In the genomic region with DNA sequence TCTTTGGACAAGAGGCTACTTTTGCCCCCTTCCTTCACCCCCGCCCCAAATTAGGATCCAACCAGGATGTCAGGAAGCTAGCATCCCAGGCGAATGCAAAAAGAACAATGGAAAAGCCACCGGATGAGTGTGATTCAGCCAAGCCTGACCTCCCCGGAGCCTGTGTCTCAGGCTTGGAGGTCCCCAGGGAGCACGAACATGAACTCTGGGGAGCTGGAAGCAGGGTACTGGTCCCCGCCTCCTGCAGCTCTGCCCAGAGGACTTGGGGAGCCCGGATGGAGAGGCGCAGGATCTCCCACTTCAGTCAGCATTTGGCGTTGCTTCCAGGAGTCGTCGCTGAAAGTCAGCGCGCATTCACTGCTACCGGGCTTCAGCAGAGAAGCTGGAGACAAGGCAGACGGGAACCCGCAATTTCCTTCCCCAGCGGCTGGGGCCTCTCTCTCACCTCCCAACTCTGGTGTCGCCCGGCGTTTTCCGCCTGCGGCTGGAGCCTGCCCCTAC, we compare ENCODE assay signal across 19 cellular contexts. TPM values are rescaled to one million over a fixed set of nuclear protein-coding genes. Genes with fewer than 3 reads are reported as not detected.
DNase-seq lines count a peak whose midpoint lies in the region; ATAC-seq and TF ChIP-seq lines count a peak whose summit lies in the region.
"Had no signal": no experiment of that assay in that cellular context is flagged by ENCODE, and none has a peak within 500 bp of the region (broad histone marks: within the 10 kb centered on the region; RNA-seq: fewer than 3 reads in every experiment).

No MANE protein-coding gene starts in this region.

- no peak overlapping the region for H4K12ac ChIP-seq in trophoblast cell (ENCODE audit: low read depth, low read length)

- POLR2A ChIA-PET in Caco-2 (lab: Charles Lee) (no interaction called here), RWPE1 (lab: Yijun Ruan, JAX; ENCODE audit: low non-redundant PET) (no interaction called here)

- no peaks in the 10 kb centered on the region for H3K9me3 ChIP-seq in ES-I3 (ENCODE audit: control insufficient read depth, insufficient read depth, low read length)
- no peaks in the 10 kb centered on the region for H3K9me3 ChIP-seq in SJSA1 (replicated peaks)
- peaks cover 4% of the 10 kb centered on the region for H3K9me3 ChIP-seq in trophoblast cell (ENCODE audit: insufficient read depth, low read depth, low read length)
- no peaks in the 10 kb centered on the region for H3K9me3 ChIP-seq in Caco-2
- H3K9me3 ChIP-seq: pancreas, upper lobe of left lung had no signal

- H3K4me3 ChIP-seq in SJSA1 (peak overlapping the region; percentile 66), fibroblast of pulmonary artery (replicated peaks; ENCODE audit: low read depth, low read length) (no peak overlapping the region), trophoblast cell (ENCODE audit: low read depth, low read length) (no peak overlapping the region), Caco-2 (ENCODE audit: low read depth, low read length) (no peak overlapping the region)
- H3K4me3 ChIP-seq: pancreas, SK-N-MC, upper lobe of left lung had no signal

- H2AK5ac ChIP-seq in trophoblast cell (ENCODE audit: low read length), result no peak overlapping the region

- no peak overlapping the region for H3K4ac ChIP-seq in trophoblast cell (ENCODE audit: low read depth, low read length)

- intact Hi-C loops in Caco-2 (cut with micrococcal nuclease; ENCODE audit: unreplicated experiment), result no loop called here

- H3K36me3 ChIP-seq in ES-I3 (ENCODE audit: insufficient read depth, low read length) (no peaks in the 10 kb centered on the region), SJSA1 (peaks cover 24% of the 10 kb centered on the region), trophoblast cell (ENCODE audit: control insufficient read depth in 1 of 2, insufficient read depth in 2 of 2, low read length in 2 of 2) (no peaks in the 10 kb centered on the region), Caco-2 (ENCODE audit: control insufficient read depth, insufficient read depth, low read length) (no peaks in the 10 kb centered on the region)
- H3K36me3 ChIP-seq: pancreas, upper lobe of left lung, WERI-Rb-1 had no signal

- no peaks in the 10 kb centered on the region for H3K4me1 ChIP-seq in ES-I3 (ENCODE audit: insufficient read depth, low read length)
- peaks cover 31% of the 10 kb centered on the region for H3K4me1 ChIP-seq in SJSA1 (replicated peaks)
- H3K4me1 ChIP-seq in trophoblast cell (ENCODE audit: control insufficient read depth in 1 of 2, insufficient read depth in 2 of 2, low read length in 2 of 2), result peaks cover 17 to 25% of the 10 kb centered on the region in 2 experiments
- no peaks in the 10 kb centered on the region for H3K4me1 ChIP-seq in Caco-2
- H3K4me1 ChIP-seq: pancreas had no signal

- no peak for ATAC-seq in HG02840 (IDR thresholded peaks at IDR 0.05; ENCODE audit: low FRiP score, unreplicated experiment)
- ATAC-seq: pancreas had no signal

- H3K9me3 Mint-ChIP-seq in Caco-2 (ENCODE audit: unreplicated experiment), result no peaks in the 10 kb centered on the region
- H3K9me3 Mint-ChIP-seq: central memory CD8-positive, alpha-beta T cell; HFFc6 had no signal

- H3K36me3 Mint-ChIP-seq in Caco-2 (ENCODE audit: insufficient read depth, unreplicated experiment), result no peaks in the 10 kb centered on the region
- H3K36me3 Mint-ChIP-seq: activated naive CD8-positive, alpha-beta T cell had no signal

- no peaks in the 10 kb centered on the region for H3K4me1 Mint-ChIP-seq in Caco-2 (ENCODE audit: low read depth, unreplicated experiment)
- H3K4me1 Mint-ChIP-seq: central memory CD8-positive, alpha-beta T cell had no signal

- H3K23ac ChIP-seq in trophoblast cell (ENCODE audit: low read length), result no peak overlapping the region

- no TSS peak for BruUV-seq in Caco-2 (replicated peaks; lab: Mats Ljungman, UMichigan)

- no peaks in the 10 kb centered on the region for H3K79me1 ChIP-seq in trophoblast cell (ENCODE audit: low read length)

- H3K4me3 Mint-ChIP-seq in Caco-2 (ENCODE audit: unreplicated experiment), result no peak overlapping the region
- H3K4me3 Mint-ChIP-seq: activated naive CD8-positive, alpha-beta T cell; memory B cell had no signal

- peak overlapping the region; percentile 80 for H3K4me2 ChIP-seq in trophoblast cell (ENCODE audit: low read length)

- no peak overlapping the region for H2BK120ac ChIP-seq in trophoblast cell (ENCODE audit: insufficient read depth, low read length, poor library complexity)

- no peak overlapping the region for H3K18ac ChIP-seq in trophoblast cell (ENCODE audit: low read length)

- H3K27ac Mint-ChIP-seq in Caco-2 (ENCODE audit: unreplicated experiment), result no peak overlapping the region
- H3K27ac Mint-ChIP-seq: activated naive CD8-positive, alpha-beta T cell; HFFc6; memory B cell had no signal

- H4K8ac ChIP-seq in trophoblast cell (ENCODE audit: low read depth, low read length), result peak overlapping the region; percentile 34

- peak overlapping the region; percentile 89 for H3K27ac ChIP-seq in SJSA1
- H3K27ac ChIP-seq in trophoblast cell (ENCODE audit: low read depth, low read length), result no peak overlapping the region
- no peak overlapping the region for H3K27ac ChIP-seq in RWPE1
- H3K27ac ChIP-seq: pancreas, SK-N-MC, upper lobe of left lung, WERI-Rb-1 had no signal

- peak overlapping the region; percentile 47 for H2AFZ ChIP-seq in trophoblast cell (ENCODE audit: insufficient read depth, low read length, poor library complexity)

- peak overlapping the region; percentile 30 for H2BK12ac ChIP-seq in trophoblast cell (ENCODE audit: low read length)

- H3K27me3 Mint-ChIP-seq in Caco-2 (ENCODE audit: insufficient read depth, unreplicated experiment), result no peaks in the 10 kb centered on the region

- CTCF ChIA-PET in Caco-2 (lab: Charles Lee) (no interaction called here), RWPE1 (lab: Yijun Ruan, JAX) (interaction anchor here (0.9 kb wide), 1 partner anchor 18 kb away, joined by 6 read pairs; no protein-coding TSS in a partner anchor)

- no peak for TF ChIP-seq CTCF in fibroblast of pulmonary artery (IDR thresholded peaks at IDR 0.05; ENCODE audit: low read length, missing control alignments)
- no peak for TF ChIP-seq CTCF in Caco-2 (IDR thresholded peaks at IDR 0.05; ENCODE audit: insufficient read depth in 1 of 2, low read depth in 1 of 2, low read length in 1 of 2, severe bottlenecking in 1 of 2, unreplicated experiment in 1 of 2)
- TF ChIP-seq CTCF in RWPE1 (conservative IDR thresholded peaks at IDR 0.05; ENCODE audit: low read depth), result no peak

- H4K91ac ChIP-seq in trophoblast cell (ENCODE audit: low read depth, low read length), result no peak overlapping the region

- no peak overlapping the region for H3K14ac ChIP-seq in trophoblast cell (ENCODE audit: low read length)

- peak overlapping the region; percentile 89; the same call in 1 of the 2 replicates for H3K9ac ChIP-seq in ES-I3 (ENCODE audit: low read depth, low read length)
- no peak overlapping the region for H3K9ac ChIP-seq in trophoblast cell (ENCODE audit: low read length)

- peak; percentile 94 to 96 for DNase-seq in SJSA1 (ENCODE audit: low read depth in 1 of 2, low spot score in 2 of 2)
- peak; percentile 43 for DNase-seq in fibroblast of pulmonary artery (ENCODE audit: low read depth)
- no peak for DNase-seq in trophoblast cell
- DNase-seq in Caco-2, result no peak
- DNase-seq in stimulated activated CD4-positive, alpha-beta T cell treated with anti-CD3 and anti-CD28 coated beads, Interleukin-15, amount 100 ng/mL, for 24 hours, result no peak
- DNase-seq in RWPE1 (ENCODE audit: low spot score), result no peak
- DNase-seq: activated CD8-positive, alpha-beta memory T cell treated with anti-CD3 and anti-CD28 coated beads, Interleukin-2, amount 50 U/mL, for 4 hours; AML-193; HFFc6; MM.1S; pancreas; WERI-Rb-1 had no signal

- H3K27me3 ChIP-seq in SJSA1 (replicated peaks) (no peaks in the 10 kb centered on the region), trophoblast cell (ENCODE audit: insufficient read depth, low read length) (peaks cover 92% of the 10 kb centered on the region), Caco-2 (replicated peaks; ENCODE audit: control insufficient read depth, insufficient read depth, low read length) (no peaks in the 10 kb centered on the region)

- H3K79me2 ChIP-seq in trophoblast cell (ENCODE audit: control insufficient read depth, insufficient read depth, low read length, poor library complexity), result no peaks in the 10 kb centered on the region

- no peak overlapping the region for H2BK5ac ChIP-seq in trophoblast cell (ENCODE audit: low read depth, low read length, poor library complexity)

- WGBS in trophoblast cell (ENCODE audit: extremely low coverage, insufficient coverage, insufficient read length), result no CpG with 5 or more reads among the region's 22 CpGs

RNA-seq across cellular contexts. Expression of a gene that starts 1.8 kb away (rescaled TPM):
- 16.0 and 31.0 TPM in 2 replicates for total RNA-seq in SJSA1 (2014; rRNA removed; shearing (Covaris generic))
- polyA plus RNA-seq in trophoblast cell (2013), result 0.83 and 1.0 TPM in 2 replicates
- 0.11 TPM in 1 of 2 replicates, not detected in the other for total RNA-seq in Caco-2 (2022)

Comparison
In these comparisons a context has a peak if more than half of its experiments do, and no peak if none do; other contexts are left out.
1. DNase-seq: peak in SJSA1 (2 of 2) and fibroblast of pulmonary artery (single experiment); none in trophoblast cell (0 of 2), Caco-2 (0 of 2), stimulated activated CD4-positive, alpha-beta T cell treated with anti-CD3 and anti-CD28 coated beads, Interleukin-15, amount 100 ng/mL, for 24 hours (single experiment) and RWPE1 (single experiment).
2. RNA of a gene that starts 1.8 kb away (total RNA-seq): 16.0 to 31.0 TPM in SJSA1; 0.11 TPM in Caco-2; every median in the first group is over 10 times any median in the second.